Comparison of ENCODE assay signal across 8 cellular contexts in the genomic region with DNA sequence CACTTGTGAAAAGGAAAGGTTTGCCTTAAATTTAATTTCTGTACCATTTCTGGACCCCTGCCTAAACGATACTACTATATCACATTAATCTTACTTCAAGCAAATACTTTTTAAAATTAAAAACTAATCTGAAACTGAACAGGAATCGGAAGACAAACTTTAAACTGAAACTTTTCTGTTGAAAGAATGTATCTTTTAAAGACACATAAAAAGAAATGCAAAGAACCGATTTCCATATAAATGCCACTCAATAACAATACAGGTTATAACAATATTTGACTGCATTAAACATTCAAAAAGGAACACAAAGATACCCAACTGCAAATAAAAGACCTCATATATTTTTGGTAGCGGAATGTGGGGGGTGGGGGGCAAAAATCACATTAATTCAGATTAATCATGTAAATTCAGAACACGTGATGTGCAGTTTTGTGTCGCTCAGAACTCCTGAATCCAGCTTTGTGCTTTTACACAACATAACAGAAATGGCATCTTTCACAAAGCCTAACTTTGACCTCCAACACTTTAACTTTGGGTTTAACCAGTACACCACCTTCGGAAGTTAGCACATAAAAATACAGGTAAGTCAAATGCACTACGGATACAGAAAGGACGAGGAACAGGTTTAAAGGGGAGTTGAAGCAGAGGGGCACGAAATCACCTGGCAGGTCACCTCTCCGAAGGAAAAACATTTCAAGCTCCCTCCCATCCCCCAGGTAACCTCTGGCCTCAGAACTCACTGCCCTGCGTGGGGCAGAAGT. TPM values are rescaled to one million over a fixed set of nuclear protein-coding genes. Genes with fewer than 3 reads are reported as not detected.
DNase-seq lines count a peak whose midpoint lies in the region; ATAC-seq and TF ChIP-seq lines count a peak whose summit lies in the region.

No MANE protein-coding gene starts in this region.

- H3K9me2 ChIP-seq in GM23248 (ENCODE audit: insufficient read depth), result no peaks in the 10 kb centered on the region

- no peaks in the 10 kb centered on the region for H4K20me1 ChIP-seq in GM23248 (ENCODE audit: insufficient read depth)

- peak; percentile 21 for DNase-seq in GM23248
- DNase-seq in WERI-Rb-1, result no peak
- no peak for DNase-seq in sigmoid colon
- no peak for DNase-seq in NAMALWA (ENCODE audit: low spot score)
- no peak for DNase-seq in COLO668 (lab: John Stamatoyannopoulos, UW; ENCODE audit: unreplicated experiment)
- DNase-seq in effector memory CD4-positive, alpha-beta T cell, result no peak

- peak overlapping the region; percentile 87 for H3K4me3 ChIP-seq in GM23248
- peak overlapping the region; percentile 67 for H3K4me3 ChIP-seq in WERI-Rb-1 (ENCODE audit: low read depth, low read length)
- peak overlapping the region; percentile 71 to 98 for H3K4me3 ChIP-seq in gastroesophageal sphincter
- H3K4me3 ChIP-seq in sigmoid colon, result peak overlapping the region; percentile 59 to 95 (median 82)
- no peak overlapping the region for H3K4me3 ChIP-seq in effector memory CD4-positive, alpha-beta T cell (ENCODE audit: insufficient read depth, low read depth, low read length, poor library complexity, severe bottlenecking)

- no peaks in the 10 kb centered on the region for H3K36me3 ChIP-seq in GM23248 (ENCODE audit: low read depth)
- H3K36me3 ChIP-seq in WERI-Rb-1, result no peaks in the 10 kb centered on the region
- H3K36me3 ChIP-seq in gastroesophageal sphincter, result no peaks in the 10 kb centered on the region
- H3K36me3 ChIP-seq in sigmoid colon, result no peaks in the 10 kb centered on the region
- no peaks in the 10 kb centered on the region for H3K36me3 ChIP-seq in effector memory CD4-positive, alpha-beta T cell (ENCODE audit: control insufficient read depth, insufficient read depth, low read length)

- peak overlapping the region; percentile 70 for H2AFZ ChIP-seq in GM23248

- TF ChIP-seq EP300 in gastroesophageal sphincter (IDR thresholded peaks at IDR 0.05), result no peak
- no peak for TF ChIP-seq EP300 in sigmoid colon (IDR thresholded peaks at IDR 0.05)

- ATAC-seq in gastroesophageal sphincter, result no peak
- ATAC-seq in HG02678 (IDR thresholded peaks at IDR 0.05; ENCODE audit: unreplicated experiment), result no peak

- H3K9ac ChIP-seq in GM23248, result peak overlapping the region; percentile 68

- no peak for TF ChIP-seq CTCF in WERI-Rb-1 (IDR thresholded peaks at IDR 0.05; ENCODE audit: low read depth, low read length)
- TF ChIP-seq CTCF in gastroesophageal sphincter (IDR thresholded peaks at IDR 0.05), result no peak
- no peak for TF ChIP-seq CTCF in sigmoid colon (IDR thresholded peaks at IDR 0.05)

- 9 to 11% methylated on average over 12 of the region's 12 CpGs for WGBS in GM23248 (ENCODE audit: low coverage in 1 of 2, low lambda C conversion rate in 2 of 2, missing lambda C conversion rate in 2 of 2), 2 experiments
- WGBS in gastroesophageal sphincter (ENCODE audit: low coverage in 1 of 2), 2 donors, result 9% methylated on average over 9 to 12 of the region's 12 CpGs
- 20 to 31% methylated on average over 12 of the region's 12 CpGs for WGBS in sigmoid colon, 2 donors

- peak overlapping the region; percentile 95 for H3K4me2 ChIP-seq in GM23248 (ENCODE audit: unreplicated experiment)

- H3K4me1 ChIP-seq in GM23248 (ENCODE audit: insufficient read depth), result peaks cover 14% of the 10 kb centered on the region; the same call in 1 of the 2 replicates
- peaks cover 0 to 55% (median 4%) of the 10 kb centered on the region in 3 donors for H3K4me1 ChIP-seq in gastroesophageal sphincter
- H3K4me1 ChIP-seq in sigmoid colon, result peaks cover 0 to 29% (median 14%) of the 10 kb centered on the region in 4 donors
- peaks cover 5% of the 10 kb centered on the region for H3K4me1 ChIP-seq in effector memory CD4-positive, alpha-beta T cell (ENCODE audit: control insufficient read depth, insufficient read depth, low read length, poor library complexity, severe bottlenecking)

- no peaks in the 10 kb centered on the region for H3K79me2 ChIP-seq in GM23248 (ENCODE audit: insufficient read depth)

- no peak overlapping the region for H3K27ac ChIP-seq in GM23248
- no peak overlapping the region for H3K27ac ChIP-seq in WERI-Rb-1
- peak overlapping the region; percentile 80 to 99 (median 97) for H3K27ac ChIP-seq in gastroesophageal sphincter
- H3K27ac ChIP-seq in sigmoid colon, result peak overlapping the region; percentile 93 to 98 (median 98)
- no peak overlapping the region for H3K27ac ChIP-seq in effector memory CD4-positive, alpha-beta T cell (ENCODE audit: insufficient read depth, low read length, poor library complexity, severe bottlenecking)

- peaks cover 18% of the 10 kb centered on the region for H3F3A ChIP-seq in GM23248 (ENCODE audit: insufficient read depth)

- H3K9me3 ChIP-seq in GM23248 (ENCODE audit: low read depth) (no peaks in the 10 kb centered on the region), WERI-Rb-1 (ENCODE audit: severe bottlenecking) (no peaks in the 10 kb centered on the region), gastroesophageal sphincter (no peaks in the 10 kb centered on the region), sigmoid colon (no peaks in the 10 kb centered on the region)
- no peaks in the 10 kb centered on the region for H3K9me3 ChIP-seq in effector memory CD4-positive, alpha-beta T cell (ENCODE audit: control insufficient read depth, low read length)

- no peaks in the 10 kb centered on the region for H3K27me3 ChIP-seq in GM23248 (replicated peaks; ENCODE audit: insufficient read depth)
- no peaks in the 10 kb centered on the region for H3K27me3 ChIP-seq in WERI-Rb-1 (ENCODE audit: insufficient read depth, low read depth, severe bottlenecking)
- H3K27me3 ChIP-seq in gastroesophageal sphincter, result no peaks in the 10 kb centered on the region
- H3K27me3 ChIP-seq in sigmoid colon, result no peaks in the 10 kb centered on the region
- H3K27me3 ChIP-seq in effector memory CD4-positive, alpha-beta T cell (replicated peaks; ENCODE audit: control insufficient read depth, insufficient read depth, low read length, poor library complexity, severe bottlenecking), result peaks cover 16% of the 10 kb centered on the region

- in situ Hi-C loops in GM23248 (cut with MboI), result loop anchor here (10.0 kb wide), 2 partner anchors 121 to 249 kb away; no protein-coding TSS in a partner anchor

- intact Hi-C loops in sigmoid colon (cut with DNase I), result loop anchor here (2.0 to 10.0 kb wide), 6 partner anchors 88 to 938 kb away; a partner anchor contains a TSS

- TF ChIP-seq POLR2A in gastroesophageal sphincter (IDR thresholded peaks at IDR 0.05) (no peak), sigmoid colon (IDR thresholded peaks at IDR 0.05) (no peak)

RNA-seq across cellular contexts. Expression of a gene that starts 0.9 kb away (rescaled TPM):
- total RNA-seq in GM23248 (2014; rRNA removed; shearing (Covaris generic)), result 6.9 and 16.4 TPM in 2 replicates
- polyA plus RNA-seq in GM23248 (2016; fragmentation: Nextera tagmentation; extraction: Ambion mirVana) (5.8 and 8.1 TPM in 2 replicates), sigmoid colon (1 to 10 TPM in 2 of 3 donors, under 1 TPM in 1; 0.23 to 6.7 (median 1.2) TPM)
- total RNA-seq in gastroesophageal sphincter (100 to 1,000 TPM in 1 of 4 donors, 10 to 100 TPM in 3; 61.8 to 105 (median 78.0) TPM), sigmoid colon (10 to 100 TPM; 43.0 to 79.6 (median 66.5) TPM)

Comparison
In these comparisons a context has a peak if more than half of its experiments do, and no peak if none do; other contexts are left out.
1. H3K27ac ChIP-seq: peak in gastroesophageal sphincter (4 of 4) and sigmoid colon (4 of 4); none in GM23248 (single experiment), WERI-Rb-1 (single experiment) and effector memory CD4-positive, alpha-beta T cell (single experiment).